ENCODE assay signal across 1 cellular context in genomic region chr4:99383833-99384392, GRCh38.
TF ChIP-seq lines count a peak whose summit lies in the region.

No MANE protein-coding gene starts in this region.

TF ChIP-seq in HepG2, 621 proteins besides CTCF, POLR2A, EP300 and RAD21 (continued from another document and continues in another):
- TF ChIP-seq ZSCAN12 (CRISPR knock-in tag; IDR thresholded peaks at IDR 0.05) = no peak
- no peak for TF ChIP-seq TCF7L2 (IDR thresholded peaks at IDR 0.05; ENCODE audit: low read depth, low read length)
- TF ChIP-seq ZNF460 (CRISPR knock-in tag; IDR thresholded peaks at IDR 0.05; ENCODE audit: borderline replicate concordance) = no peak
- TF ChIP-seq ZNF274 (CRISPR knock-in tag; IDR thresholded peaks at IDR 0.05) = no peak
- no peak for TF ChIP-seq BRD4 (CRISPR knock-in tag; IDR thresholded peaks at IDR 0.05)
- no peak for TF ChIP-seq TBX2 (CRISPR knock-in tag; IDR thresholded peaks at IDR 0.05; ENCODE audit: borderline replicate concordance)
- TF ChIP-seq MNT (IDR thresholded peaks at IDR 0.05) = peak; percentile 47
- 0 out of 2 replicates have a peak, but pooled peaks have one; percentile 33 for TF ChIP-seq ZNF670 (CRISPR knock-in tag; IDR thresholded peaks at IDR 0.05; ENCODE audit: borderline replicate concordance)
- no peak for TF ChIP-seq PBX3 (CRISPR knock-in tag; IDR thresholded peaks at IDR 0.05; ENCODE audit: borderline replicate concordance)
- TF ChIP-seq POGZ (CRISPR knock-in tag; IDR thresholded peaks at IDR 0.05) = peak; percentile 18; the same call in 1 of the 2 replicates
- TF ChIP-seq TRIM24 (CRISPR knock-in tag; IDR thresholded peaks at IDR 0.05) = no peak
- TF ChIP-seq BRCA1 (CRISPR knock-in tag; IDR thresholded peaks at IDR 0.05) = 0 out of 2 replicates have a peak, but pooled peaks have one; percentile 21
- TF ChIP-seq HNF1B (CRISPR knock-in tag; IDR thresholded peaks at IDR 0.05) = no peak
- TF ChIP-seq RFXANK (CRISPR knock-in tag; IDR thresholded peaks at IDR 0.05) = no peak
- no peak for TF ChIP-seq HNRNPLL (IDR thresholded peaks at IDR 0.05; ENCODE audit: low read depth, low read length, poor library complexity, severe bottlenecking)
- no peak for TF ChIP-seq CENPBD1 (CRISPR knock-in tag; IDR thresholded peaks at IDR 0.05; ENCODE audit: borderline replicate concordance, low read depth)
- no peak for TF ChIP-seq ZNF614 (CRISPR knock-in tag; IDR thresholded peaks at IDR 0.05; ENCODE audit: borderline replicate concordance)
- no peak for TF ChIP-seq NR2F2 (IDR thresholded peaks at IDR 0.05; ENCODE audit: borderline replicate concordance, low read depth)
- TF ChIP-seq NCOA2 (CRISPR knock-in tag; IDR thresholded peaks at IDR 0.05) = no peak; the same call in 1 of the 2 replicates
- no peak for TF ChIP-seq SNAPC2 (CRISPR knock-in tag; IDR thresholded peaks at IDR 0.05)
- TF ChIP-seq MYPOP (CRISPR knock-in tag; IDR thresholded peaks at IDR 0.05) = no peak
- no peak for TF ChIP-seq DMTF1 (CRISPR knock-in tag; IDR thresholded peaks at IDR 0.05)
- TF ChIP-seq ZGPAT (CRISPR knock-in tag; IDR thresholded peaks at IDR 0.05) = 0 out of 2 replicates have a peak, but pooled peaks have one; percentile 31
- TF ChIP-seq FOXO4 (CRISPR knock-in tag; conservative IDR thresholded peaks at IDR 0.05) = no peak
- no peak for TF ChIP-seq GMEB1 (CRISPR knock-in tag; IDR thresholded peaks at IDR 0.05; ENCODE audit: borderline replicate concordance)
- no peak for TF ChIP-seq IRX3 (CRISPR knock-in tag; IDR thresholded peaks at IDR 0.05; ENCODE audit: borderline replicate concordance, low read depth)
- no peak for TF ChIP-seq SOX13 (IDR thresholded peaks at IDR 0.05)
- peak in 1 of 2 experiments; percentile 26; a peak in 1 of 4 replicates for TF ChIP-seq SOX13 (CRISPR knock-in tag; conservative IDR thresholded peaks at IDR 0.05 in 1 of 2, IDR thresholded peaks at IDR 0.05 in 1 of 2)
- no peak for TF ChIP-seq ZNF275 (CRISPR knock-in tag; IDR thresholded peaks at IDR 0.05; ENCODE audit: borderline replicate concordance)
- TF ChIP-seq FOXA3 (CRISPR knock-in tag; IDR thresholded peaks at IDR 0.05) = peak; percentile 66
- TF ChIP-seq CREBL2 (CRISPR knock-in tag; IDR thresholded peaks at IDR 0.05; ENCODE audit: borderline replicate concordance) = no peak
- TF ChIP-seq SP1 (IDR thresholded peaks at IDR 0.05) = no peak
- TF ChIP-seq SP1 (CRISPR knock-in tag; IDR thresholded peaks at IDR 0.05) = no peak
- TF ChIP-seq ZNF224 (CRISPR knock-in tag; IDR thresholded peaks at IDR 0.05) = no peak
- TF ChIP-seq SRY (CRISPR knock-in tag; IDR thresholded peaks at IDR 0.05) = no peak
- no peak for TF ChIP-seq ZNF552 (CRISPR knock-in tag; IDR thresholded peaks at IDR 0.05; ENCODE audit: borderline replicate concordance)
- TF ChIP-seq ZNF558 (CRISPR knock-in tag; IDR thresholded peaks at IDR 0.05; ENCODE audit: borderline replicate concordance) = no peak
- no peak for TF ChIP-seq ZNF30 (CRISPR knock-in tag; IDR thresholded peaks at IDR 0.05)
- peak; percentile 44; the same call in 1 of the 2 replicates for TF ChIP-seq KLF6 (CRISPR knock-in tag; IDR thresholded peaks at IDR 0.05)
- TF ChIP-seq MIER3 (CRISPR knock-in tag; IDR thresholded peaks at IDR 0.05; ENCODE audit: borderline replicate concordance) = no peak
- no peak for TF ChIP-seq DZIP1 (CRISPR knock-in tag; IDR thresholded peaks at IDR 0.05)
- TF ChIP-seq BHLHE40 (IDR thresholded peaks at IDR 0.05; ENCODE audit: low read length) = no peak
- no peak for TF ChIP-seq TRAFD1 (CRISPR knock-in tag; IDR thresholded peaks at IDR 0.05; ENCODE audit: borderline replicate concordance)
